9 cellular contexts compared by ENCODE assay signal in the genomic region with DNA sequence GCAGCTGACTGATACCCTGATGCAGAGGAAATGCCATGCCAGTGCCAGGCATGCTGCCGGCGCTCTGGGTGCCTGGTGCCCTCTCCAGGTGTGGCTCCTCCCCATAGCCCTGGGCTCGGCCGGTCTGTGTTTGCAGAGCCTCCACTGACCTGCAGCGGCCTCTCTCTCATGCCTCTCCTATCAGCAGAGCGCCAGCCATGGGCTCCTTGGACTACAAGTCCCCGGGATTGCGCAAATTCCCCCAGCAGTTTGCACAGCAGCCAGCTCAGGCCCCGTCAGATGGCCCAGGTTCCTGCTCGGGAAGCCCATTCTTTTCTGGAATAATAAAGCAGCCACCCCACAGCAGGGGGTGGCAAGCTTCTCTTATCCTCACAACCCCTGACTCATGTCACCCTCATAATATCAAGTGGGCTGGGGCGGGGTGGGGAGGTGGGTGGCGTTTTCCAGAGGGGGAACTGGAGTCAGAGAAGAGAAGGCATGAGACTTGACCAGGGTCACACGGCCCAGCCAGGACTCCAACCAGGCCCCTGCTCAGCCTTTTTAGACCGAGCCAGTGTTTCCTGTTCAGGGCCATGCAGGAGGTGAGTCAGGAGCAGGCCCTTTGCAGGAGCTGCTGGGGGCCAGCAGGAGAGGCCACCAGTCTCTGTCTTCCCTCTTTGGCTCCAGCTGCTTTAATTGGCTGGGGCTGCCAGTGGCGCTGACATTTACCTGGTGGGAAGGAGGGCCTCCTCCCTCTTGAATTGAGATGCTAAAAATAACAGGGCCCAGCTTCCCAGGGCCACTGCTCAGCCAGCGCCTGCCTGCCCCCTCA. TPM values are rescaled to one million over a fixed set of nuclear protein-coding genes. Genes with fewer than 3 reads are reported as not detected.
A peak's percentile ranks its signal among the peaks of the same experiment; 100 is the strongest.
DNase-seq lines count a peak whose midpoint lies in the region; ATAC-seq, FAIRE-seq and TF ChIP-seq lines count a peak whose summit lies in the region.
"Had no signal": no experiment of that assay in that cellular context is flagged by ENCODE, and none has a peak within 500 bp of the region (broad histone marks: within the 10 kb centered on the region; RNA-seq: fewer than 3 reads in every experiment).

No MANE protein-coding gene starts in this region.

- peaks cover 42% of the 10 kb centered on the region for H3K36me3 ChIP-seq in K562 (ENCODE audit: control insufficient read depth, insufficient read depth, low read length)

- H3K4me1 ChIP-seq in K562 (replicated peaks in 1 of 2; ENCODE audit: control insufficient read depth in 2 of 2, insufficient read depth in 2 of 2, low read length in 2 of 2), result peaks cover 64 to 79% of the 10 kb centered on the region in 2 experiments

- peak overlapping the region in 1 of 2 experiments; percentile 72; a peak in 2 of 4 replicates for H3K9ac ChIP-seq in K562 (ENCODE audit: insufficient read depth in 1 of 2, low read depth in 2 of 2, low read length in 2 of 2)

- peaks cover 10% of the 10 kb centered on the region for H3K79me2 ChIP-seq in K562 (ENCODE audit: control insufficient read depth, insufficient read depth, low read length)

- H2AFZ ChIP-seq in K562 (ENCODE audit: low read depth, low read length), result no peak overlapping the region

- no peak overlapping the region for H3K4me3 ChIP-seq in K562
- no peak overlapping the region for H3K4me3 ChIP-seq in lower leg skin (ENCODE audit: low read depth, poor library complexity, severe bottlenecking)

- peaks cover 9 to 55% of the 10 kb centered on the region in 2 donors for H3K4me1 Mint-ChIP-seq in natural killer cell

- no peak overlapping the region for H3K27ac Mint-ChIP-seq in natural killer cell

- no peaks in the 10 kb centered on the region for H3K9me3 Mint-ChIP-seq in natural killer cell

- POLR2A ChIA-PET in K562 (lab: Yijun Ruan, JAX), result interaction anchor here (0.8 to 2.2 kb wide), 5 partner anchors 9 to 41 kb away, joined by 3 to 8 read pairs (median 4); no protein-coding TSS in a partner anchor

- DNase-seq in AG08395 (ENCODE audit: low spot score), result peak; percentile 70
- DNase-seq in KBM-7, result peak; percentile 59
- DNase-seq in K562 (ENCODE audit: extremely low read depth in 1 of 4, low spot score in 3 of 4), result peak; percentile 73 to 88 (median 82)
- DNase-seq in lower leg skin (ENCODE audit: low spot score in 2 of 2), result peak; percentile 62 to 95
- no peak for DNase-seq in natural killer cell

- in situ Hi-C loops in KBM-7 (cut with MboI; ENCODE audit: low pct_unique_long_range_greater_than_20kb, low sequenced_read_pairs) (no loop called here), K562 (cut with MboI) (no loop called here)

- peak; percentile 75 for FAIRE-seq in K562 (lab: Jason Lieb, UNC)

- CTCF ChIA-PET in K562 (lab: Yijun Ruan, JAX; ENCODE audit: low intra/inter-chr PET ratio), result no interaction called here

- 14% methylated on average over 16 of the region's 16 CpGs for WGBS in K562 (ENCODE audit: insufficient coverage, low coverage, missing lambda C conversion rate)
- 56 to 66% methylated on average over 16 of the region's 16 CpGs for WGBS in lower leg skin, 2 donors

- no peaks in the 10 kb centered on the region for H3K27me3 Mint-ChIP-seq in natural killer cell (ENCODE audit: low read depth in 2 of 2)

- TF ChIP-seq CTCF in K562 (IDR thresholded peaks at IDR 0.05 in 2 of 3, conservative IDR thresholded peaks at IDR 0.05 in 1 of 3; ENCODE audit: insufficient read depth in 2 of 3, low read depth in 1 of 3, low read length in 3 of 3) (peak in 2 of 3 experiments; percentile 40 to 44; a peak in 3 of 6 replicates), lower leg skin (IDR thresholded peaks at IDR 0.05) (no peak), natural killer cell (IDR thresholded peaks at IDR 0.05) (no peak)

- no peaks in the 10 kb centered on the region for H3K27me3 ChIP-seq in K562 (ENCODE audit: control insufficient read depth in 2 of 2, insufficient read depth in 2 of 2, low read length in 2 of 2)

- TF ChIP-seq POLR2A in K562 (conservative IDR thresholded peaks at IDR 0.05) (no peak), lower leg skin (IDR thresholded peaks at IDR 0.05) (no peak), GM18505 (IDR thresholded peaks at IDR 0.05; ENCODE audit: borderline replicate concordance, extremely low read depth, insufficient read depth, insufficient read length) (no peak)

- peak overlapping the region; percentile 44; the same call in 1 of the 2 replicates for H3K4me2 ChIP-seq in K562 (ENCODE audit: insufficient read depth, low read length)

- peak; percentile 37; the same call in 1 of the 2 replicates for TF ChIP-seq EP300 in K562 (IDR thresholded peaks at IDR 0.05; ENCODE audit: low read length)

- peak overlapping the region; percentile 51; the same call in 2 of the 3 replicates for H3K27ac ChIP-seq in K562 (ENCODE audit: extremely low read depth, low read depth, low read length)
- H3K27ac ChIP-seq: epithelial cell of prostate had no signal

- H3K9me1 ChIP-seq in K562 (ENCODE audit: control insufficient read depth, insufficient read depth, low read length), result peaks cover 5% of the 10 kb centered on the region

- H3K36me3 Mint-ChIP-seq in natural killer cell, result no peaks in the 10 kb centered on the region

- BruUV-seq in K562 (replicated peaks; lab: Mats Ljungman, UMichigan), result no TSS peak

- no peaks in the 10 kb centered on the region for H3K9me3 ChIP-seq in K562 (replicated peaks; ENCODE audit: control insufficient read depth, insufficient read depth, low read depth, low read length)

- peak; percentile 88 for ATAC-seq in K562
- ATAC-seq in GM18870 (IDR thresholded peaks at IDR 0.05; ENCODE audit: unreplicated experiment), result no peak
- ATAC-seq in GM18505 (IDR thresholded peaks at IDR 0.05; ENCODE audit: unreplicated experiment), result no peak
- no peak for ATAC-seq in GM21825 (IDR thresholded peaks at IDR 0.05; ENCODE audit: unreplicated experiment)
- ATAC-seq in natural killer cell, result no peak

- intact Hi-C loops in K562 (cut with micrococcal nuclease) (loop anchor here (1.0 to 5.0 kb wide), 2 partner anchors 45 to 68 kb away; no protein-coding TSS in a partner anchor), lower leg skin (cut with DNase I; ENCODE audit: low total_unique reads) (loop anchor here (10.0 kb wide), 1 partner anchor 1807 kb away; no protein-coding TSS in a partner anchor), natural killer cell (cut with micrococcal nuclease) (no loop called here)

- no peaks in the 10 kb centered on the region; the same call in 1 of the 2 replicates for H4K20me1 ChIP-seq in K562 (replicated peaks; ENCODE audit: control insufficient read depth, insufficient read depth, low read length)

- peak; percentile 32 to 44 for TF ChIP-seq RAD21 in K562 (CRISPR knock-in tag; conservative IDR thresholded peaks at IDR 0.05 in 1 of 2, IDR thresholded peaks at IDR 0.05 in 1 of 2)

- H3K4me3 Mint-ChIP-seq in natural killer cell, result no peak overlapping the region

TF ChIP-seq in K562, 482 proteins besides CTCF, POLR2A, EP300 and RAD21 (continues in another document):
- TF ChIP-seq, protein P1, sequence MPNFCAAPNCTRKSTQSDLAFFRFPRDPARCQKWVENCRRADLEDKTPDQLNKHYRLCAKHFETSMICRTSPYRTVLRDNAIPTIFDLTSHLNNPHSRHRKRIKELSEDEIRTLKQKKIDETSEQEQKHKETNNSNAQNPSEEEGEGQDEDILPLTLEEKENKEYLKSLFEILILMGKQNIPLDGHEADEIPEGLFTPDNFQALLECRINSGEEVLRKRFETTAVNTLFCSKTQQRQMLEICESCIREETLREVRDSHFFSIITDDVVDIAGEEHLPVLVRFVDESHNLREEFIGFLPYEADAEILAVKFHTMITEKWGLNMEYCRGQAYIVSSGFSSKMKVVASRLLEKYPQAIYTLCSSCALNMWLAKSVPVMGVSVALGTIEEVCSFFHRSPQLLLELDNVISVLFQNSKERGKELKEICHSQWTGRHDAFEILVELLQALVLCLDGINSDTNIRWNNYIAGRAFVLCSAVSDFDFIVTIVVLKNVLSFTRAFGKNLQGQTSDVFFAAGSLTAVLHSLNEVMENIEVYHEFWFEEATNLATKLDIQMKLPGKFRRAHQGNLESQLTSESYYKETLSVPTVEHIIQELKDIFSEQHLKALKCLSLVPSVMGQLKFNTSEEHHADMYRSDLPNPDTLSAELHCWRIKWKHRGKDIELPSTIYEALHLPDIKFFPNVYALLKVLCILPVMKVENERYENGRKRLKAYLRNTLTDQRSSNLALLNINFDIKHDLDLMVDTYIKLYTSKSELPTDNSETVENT (CRISPR knock-in tag; IDR thresholded peaks at IDR 0.05), result 0 out of 2 replicates have a peak, but pooled peaks have one; percentile 11
- peak; percentile 19; the same call in 1 of the 2 replicates for TF ChIP-seq ZNF589 (CRISPR knock-in tag; IDR thresholded peaks at IDR 0.05; ENCODE audit: low read depth)
- no peak for TF ChIP-seq ILF3 (IDR thresholded peaks at IDR 0.05; ENCODE audit: borderline replicate concordance)
- TF ChIP-seq, protein P2, sequence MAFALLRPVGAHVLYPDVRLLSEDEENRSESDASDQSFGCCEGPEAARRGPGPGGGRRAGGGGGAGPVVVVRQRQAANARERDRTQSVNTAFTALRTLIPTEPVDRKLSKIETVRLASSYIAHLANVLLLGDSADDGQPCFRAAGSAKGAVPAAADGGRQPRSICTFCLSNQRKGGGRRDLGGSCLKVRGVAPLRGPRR (CRISPR knock-in tag; IDR thresholded peaks at IDR 0.05), result no peak

RNA-seq across cellular contexts. Expression of gene ZMIZ1, which starts 58.6 kb away (rescaled TPM):
- total RNA-seq in K562 (2011; cell fraction: chromatin; rRNA removed; ENCODE audit: low replicate concordance), result 31.4 and 71.8 TPM in 2 replicates
- total RNA-seq in K562 (2011; cell fraction: nucleolus; rRNA removed), result 28.6 and 32.2 TPM in 2 replicates
- total RNA-seq in K562 (2011; cell fraction: nucleoplasm; rRNA removed), result 31.8 and 38.1 TPM in 2 replicates
- total RNA-seq in K562 (2014; rRNA removed), result 7.0 and 7.7 TPM in 2 replicates
- total RNA-seq in K562 (2014; rRNA removed; fragmentation: Illumina TruSeq; extraction: Trizol), result 2.6 and 2.8 TPM in 2 replicates
- 4.3 and 5.0 TPM in 2 replicates for total RNA-seq in K562 (2015; rRNA removed; fragmentation: Illumina TruSeq; extraction: Trizol)
- total RNA-seq in K562 (2021), result 30.3 and 37.3 TPM in 2 replicates
- polyA plus RNA-seq in K562 (2011; rRNA removed), result 3.6 and 6.2 TPM in 2 replicates
- polyA plus RNA-seq in K562 (2011; cell fraction: cytosol; rRNA removed), result 5.2 and 5.4 TPM in 2 replicates
- 18.9 and 30.6 TPM in 2 replicates for polyA plus RNA-seq in K562 (2011; cell fraction: nucleus; rRNA removed)
- 23.3 and 39.2 TPM in 2 replicates for polyA plus RNA-seq in K562 (2012)
- 22.9 and 25.1 TPM in 2 replicates for polyA plus RNA-seq in K562 (2014; fragmentation: Illumina TruSeq; extraction: Trizol)
- polyA plus RNA-seq in K562 (2014; fragmentation: Nextera tagmentation; extraction: Ambion mirVana), result 1 to 10 TPM; 1.0 to 1.9 TPM
- polyA plus RNA-seq in K562 (2014; rRNA removed), result 11.0 and 11.7 TPM in 2 replicates
- 5.8 and 6.7 TPM in 2 replicates for polyA minus RNA-seq in K562 (2011; rRNA and poly(A)+ RNA removed)
- 14.9 and 22.3 TPM in 2 replicates for polyA minus RNA-seq in K562 (2011; cell fraction: cytosol; rRNA and poly(A)+ RNA removed)
- 17.6 and 22.4 TPM in 2 replicates for polyA minus RNA-seq in K562 (2011; cell fraction: nucleus; rRNA and poly(A)+ RNA removed)
- 10 to 100 TPM; 58.1 to 87.4 (median 74.2) TPM for total RNA-seq in lower leg skin
- 10 to 100 TPM; 36.5 to 51.5 (median 37.9) TPM for total RNA-seq in natural killer cell

Comparison
In these comparisons a context has a peak if more than half of its experiments do, and no peak if none do; other contexts are left out.
1. CTCF ChIP-seq: peak in K562 (2 of 3); none in lower leg skin (0 of 3) and natural killer cell (single experiment).